13 cellular contexts compared by ENCODE assay signal in genomic region chr13:34044660-34045080, GRCh38.
DNase-seq lines count a peak whose midpoint lies in the region; ATAC-seq and TF ChIP-seq lines count a peak whose summit lies in the region.
"Had no signal": no experiment of that assay in that cellular context is flagged by ENCODE, and none has a peak within 500 bp of the region (broad histone marks: within the 10 kb centered on the region; RNA-seq: fewer than 3 reads in every experiment).

No MANE protein-coding gene starts in this region.

- H4K20me1 ChIP-seq in MM.1S (ENCODE audit: insufficient read depth, low read length), result no peaks in the 10 kb centered on the region

- H3K4me3 ChIP-seq in MM.1S (ENCODE audit: low read length) (no peak overlapping the region), lower lobe of right lung (no peak overlapping the region)

- no peaks in the 10 kb centered on the region for H3K27me3 ChIP-seq in MM.1S (replicated peaks; ENCODE audit: insufficient read depth, low read length)
- no peaks in the 10 kb centered on the region for H3K27me3 ChIP-seq in lower lobe of right lung (ENCODE audit: low read depth)
- H3K27me3 ChIP-seq: neutrophil had no signal

- no peak overlapping the region for H3K9ac ChIP-seq in MM.1S (ENCODE audit: low read length)

- no peaks in the 10 kb centered on the region for H3K79me2 ChIP-seq in MM.1S (ENCODE audit: low read length)

- no peak overlapping the region for H2AFZ ChIP-seq in MM.1S (ENCODE audit: low read length)

- H3K4me3 Mint-ChIP-seq in MCF 10A (ENCODE audit: unreplicated experiment), result no peak overlapping the region
- H3K4me3 Mint-ChIP-seq: activated naive CD4-positive, alpha-beta T cell treated with anti-CD3 and anti-CD28 coated beads, Interleukin-2, amount 50 U/mL, for 24 hours; effector memory CD8-positive, alpha-beta T cell had no signal

- H3K4me2 ChIP-seq in MM.1S (ENCODE audit: low read depth, low read length), result peak overlapping the region; percentile 65

- ATAC-seq in lower lobe of right lung (peak; percentile 36 to 46), HG03460 (IDR thresholded peaks at IDR 0.05; ENCODE audit: unreplicated experiment) (no peak)
- ATAC-seq: effector memory CD8-positive, alpha-beta T cell had no signal

- DNase-seq in DMS53 treated with DMSO at 0.1 percent for 48 hours (lab: John Stamatoyannopoulos, UW; ENCODE audit: unreplicated experiment), result peak; percentile 70
- DNase-seq in MM.1S, result no peak
- peak; percentile 90 for DNase-seq in MCF 10A (ENCODE audit: unreplicated experiment)
- DNase-seq in lower lobe of right lung, result no peak
- no peak for DNase-seq in stimulated activated CD4-positive, alpha-beta T cell treated with anti-CD3 and anti-CD28 coated beads, Interleukin-15, amount 100 ng/mL, for 24 hours
- DNase-seq in SIG-M5 treated with dmso at 0.1 percent for 504 hours (lab: John Stamatoyannopoulos, UW; ENCODE audit: unreplicated experiment), result no peak
- DNase-seq in HUDEP-2 (lab: John Stamatoyannopoulos, UW; ENCODE audit: unreplicated experiment in 76 of 76), result no peak
- DNase-seq: activated CD4-positive, alpha-beta T cell treated with anti-CD3 and anti-CD28 coated beads, Interleukin-2, amount 50 U/mL, for 4 hours; effector memory CD8-positive, alpha-beta T cell; NCI-H2107 had no signal

- H3K27me3 Mint-ChIP-seq in MCF 10A (ENCODE audit: insufficient read depth, unreplicated experiment), result no peaks in the 10 kb centered on the region
- H3K27me3 Mint-ChIP-seq: activated naive CD4-positive, alpha-beta T cell treated with anti-CD3 and anti-CD28 coated beads, Interleukin-2, amount 50 U/mL, for 24 hours; effector memory CD8-positive, alpha-beta T cell had no signal

- no peaks in the 10 kb centered on the region for H3K9me3 Mint-ChIP-seq in MCF 10A (ENCODE audit: unreplicated experiment)
- H3K9me3 Mint-ChIP-seq: effector memory CD8-positive, alpha-beta T cell had no signal

- H3K36me3 Mint-ChIP-seq in MCF 10A (ENCODE audit: insufficient read depth, unreplicated experiment), result no peaks in the 10 kb centered on the region
- H3K36me3 Mint-ChIP-seq: activated naive CD4-positive, alpha-beta T cell treated with anti-CD3 and anti-CD28 coated beads, Interleukin-2, amount 50 U/mL, for 24 hours had no signal

- H3F3A ChIP-seq in MM.1S (ENCODE audit: insufficient read depth, low read length), result no peaks in the 10 kb centered on the region; the same call in 1 of the 2 replicates

- H3K27ac ChIP-seq in MM.1S (ENCODE audit: low read length) (peak overlapping the region; percentile 69; the same call in 1 of the 2 replicates), lower lobe of right lung (no peak overlapping the region)
- H3K27ac ChIP-seq: neutrophil had no signal

- BruUV-seq in MCF 10A (replicated peaks; lab: Mats Ljungman, UMichigan), result no TSS peak

- H3K9me2 ChIP-seq in MM.1S (replicated peaks; ENCODE audit: insufficient read depth, low read length), result no peaks in the 10 kb centered on the region

- TF ChIP-seq CTCF in MM.1S (IDR thresholded peaks at IDR 0.05; ENCODE audit: low read length), result no peak
- TF ChIP-seq CTCF in MCF 10A (IDR thresholded peaks at IDR 0.05; ENCODE audit: unreplicated experiment), result no peak
- TF ChIP-seq CTCF in lower lobe of right lung (IDR thresholded peaks at IDR 0.05), result no peak

- intact Hi-C loops in MCF 10A (cut with micrococcal nuclease) (no loop called here), lower lobe of right lung (cut with DNase I) (no loop called here)

- H3K9me3 ChIP-seq in MM.1S (replicated peaks; ENCODE audit: insufficient read depth, low read length) (no peaks in the 10 kb centered on the region), lower lobe of right lung (no peaks in the 10 kb centered on the region)
- H3K9me3 ChIP-seq: neutrophil had no signal

- POLR2A ChIA-PET in MCF 10A (lab: Yijun Ruan, JAX), result interaction anchor here (1.6 kb wide), 1 partner anchor 9 kb away, joined by 6 read pairs; no protein-coding TSS in a partner anchor

- peaks cover 27% of the 10 kb centered on the region; the same call in 1 of the 2 replicates for H3K4me1 ChIP-seq in MM.1S (ENCODE audit: low read length)
- no peaks in the 10 kb centered on the region for H3K4me1 ChIP-seq in lower lobe of right lung

- CTCF ChIA-PET in MCF 10A (lab: Yijun Ruan, JAX), result no interaction called here

- H3K36me3 ChIP-seq in MM.1S (replicated peaks; ENCODE audit: insufficient read depth, low read length) (no peaks in the 10 kb centered on the region), lower lobe of right lung (no peaks in the 10 kb centered on the region)
- H3K36me3 ChIP-seq: neutrophil had no signal

- H3K27ac Mint-ChIP-seq in MCF 10A (ENCODE audit: low read depth, unreplicated experiment), result peak overlapping the region; percentile 86
- H3K27ac Mint-ChIP-seq: activated naive CD4-positive, alpha-beta T cell treated with anti-CD3 and anti-CD28 coated beads, Interleukin-2, amount 50 U/mL, for 24 hours; effector memory CD8-positive, alpha-beta T cell had no signal

- H3K4me1 Mint-ChIP-seq in MCF 10A (ENCODE audit: insufficient read depth, unreplicated experiment), result peaks cover 20% of the 10 kb centered on the region
- H3K4me1 Mint-ChIP-seq: activated naive CD4-positive, alpha-beta T cell treated with anti-CD3 and anti-CD28 coated beads, Interleukin-2, amount 50 U/mL, for 24 hours had no signal

Comparison
In these comparisons a context has a peak if more than half of its experiments do, and no peak if none do; other contexts are left out.
1. DNase-seq: peak in DMS53 treated with DMSO at 0.1 percent for 48 hours (single experiment) and MCF 10A (single experiment); none in MM.1S (single experiment), lower lobe of right lung (single experiment), stimulated activated CD4-positive, alpha-beta T cell treated with anti-CD3 and anti-CD28 coated beads, Interleukin-15, amount 100 ng/mL, for 24 hours (single experiment), SIG-M5 treated with dmso at 0.1 percent for 504 hours (single experiment) and HUDEP-2 (0 of 76).